Comparison of ENCODE assay signal across 2 cellular contexts in genomic region chr19:11320278-11320995, GRCh38. TPM values are rescaled to one million over a fixed set of nuclear protein-coding genes. Genes with fewer than 3 reads are reported as not detected.
"Had no signal": no experiment of that assay in that cellular context is flagged by ENCODE, and none has a peak within 500 bp of the region (broad histone marks: within the 10 kb centered on the region; RNA-seq: fewer than 3 reads in every experiment).

No MANE protein-coding gene starts in this region.

RNA-seq across cellular contexts. Expression of gene TSPAN16, which starts 24.5 kb away (rescaled TPM):
- polyA plus RNA-seq: adipose tissue, keratinocyte had no signal
